In genomic region chr20:45322952-45323383, GRCh38 we compare ENCODE assay signal across 1 cellular context.
A peak's percentile ranks its signal among the peaks of the same experiment; 100 is the strongest.
TF ChIP-seq lines count a peak whose summit lies in the region.

No MANE protein-coding gene starts in this region.

TF ChIP-seq in A549, 52 proteins besides CTCF, POLR2A, EP300 and RAD21:
- TF ChIP-seq CHD2 (IDR thresholded peaks at IDR 0.05; ENCODE audit: low read length, partially characterized antibody) (no peak), POLR2AphosphoS2 (conservative IDR thresholded peaks at IDR 0.05; ENCODE audit: low read length) (no peak), BCL3 (IDR thresholded peaks at IDR 0.05) (no peak), JUN (IDR thresholded peaks at IDR 0.05) (no peak), MAFK (IDR thresholded peaks at IDR 0.05; ENCODE audit: partially characterized antibody) (no peak), CBX2 (IDR thresholded peaks at IDR 0.05; ENCODE audit: borderline replicate concordance, low read depth) (no peak), SMC3 (IDR thresholded peaks at IDR 0.05) (peak; percentile 78)
TF ChIP-seq in A549: peak in this region for 1.
